ENCODE assay signal across 24 cellular contexts in the genomic region with DNA sequence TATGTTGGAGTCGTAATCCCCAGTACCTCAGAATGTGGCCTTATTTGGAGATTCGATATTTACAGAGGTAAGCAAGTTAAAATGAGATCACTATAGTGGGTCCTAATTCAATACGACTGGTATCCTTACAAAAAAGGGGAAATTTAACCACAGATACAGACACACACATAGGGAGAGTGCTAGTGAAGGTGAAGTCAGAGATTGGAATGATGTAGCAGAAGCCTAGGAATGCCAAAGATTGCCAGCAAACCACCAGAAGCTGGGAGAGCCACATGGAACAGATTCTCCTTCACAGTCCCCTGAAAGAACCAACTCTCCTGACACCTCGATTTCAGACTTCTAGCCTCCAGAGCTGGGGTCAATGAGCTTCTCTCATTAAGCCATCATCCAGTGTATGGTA. TPM values are rescaled to one million over a fixed set of nuclear protein-coding genes. Genes with fewer than 3 reads are reported as not detected.
DNase-seq lines count a peak whose midpoint lies in the region; ATAC-seq and TF ChIP-seq lines count a peak whose summit lies in the region.
"Had no signal": no experiment of that assay in that cellular context is flagged by ENCODE, and none has a peak within 500 bp of the region (broad histone marks: within the 10 kb centered on the region; RNA-seq: fewer than 3 reads in every experiment).

No MANE protein-coding gene starts in this region.

- no peak overlapping the region for H3K4me2 ChIP-seq in mesendoderm (ENCODE audit: low read length)

- no peak overlapping the region for H2BK5ac ChIP-seq in mesendoderm (ENCODE audit: low read length)

- H3K27ac ChIP-seq in mesendoderm (ENCODE audit: low read depth, low read length), result no peak overlapping the region
- H3K27ac ChIP-seq: suprapubic skin, vagina had no signal

- H3K23ac ChIP-seq in mesendoderm (ENCODE audit: low read length), result no peak overlapping the region

- no peaks in the 10 kb centered on the region for H3K27me3 ChIP-seq in mesendoderm (ENCODE audit: insufficient read depth, low read length, poor library complexity)
- H3K27me3 ChIP-seq: suprapubic skin, vagina had no signal

- no peak overlapping the region for H4K8ac ChIP-seq in mesendoderm (ENCODE audit: low read depth, low read length)

- DNase-seq in AG10803 (ENCODE audit: low read depth) (peak; percentile 91), NCI-H226 (peak; percentile 68), cardiac fibroblast (ENCODE audit: low read depth in 2 of 2) (peak; percentile 24 to 38), mesendoderm (peak; percentile 54), NCI-H2029 treated with DMSO at 0.1 percent for 48 hours (lab: John Stamatoyannopoulos, UW) (no peak), COLO668 (lab: John Stamatoyannopoulos, UW; ENCODE audit: unreplicated experiment) (no peak)
- no peak for DNase-seq in activated CD8-positive, alpha-beta T cell treated with anti-CD3 and anti-CD28 coated beads for 36 hours
- DNase-seq: activated CD4-positive, alpha-beta T cell treated with anti-CD3 and anti-CD28 coated beads, Interleukin-2, amount 50 U/mL, for 1 hour; activated CD8-positive, alpha-beta memory T cell treated with anti-CD3 and anti-CD28 coated beads, Interleukin-2, amount 50 U/mL, for 48 hours; activated effector memory CD4-positive, alpha-beta T cell treated with anti-CD3 and anti-CD28 coated beads, Interleukin-2, amount 50 U/mL, for 16 hours; amygdala; cerebellar nuclear complex; DND-41; effector CD4-positive, alpha-beta T cell; hypothalamus; Karpas-422; NCI-H1105; NCI-H510A treated with DMSO at 0.1 percent for 48 hours; stimulated activated CD8-positive, alpha-beta memory T cell treated with anti-CD3 and anti-CD28 coated beads, Interleukin-4, amount 100 ng/mL, for 48 hours; T-helper 1 cell had no signal

- no peaks in the 10 kb centered on the region for H3K36me3 ChIP-seq in mesendoderm (ENCODE audit: control insufficient read depth, insufficient read depth, low read length)
- H3K36me3 ChIP-seq: suprapubic skin, vagina had no signal

- H3K27ac Mint-ChIP-seq in activated CD8-positive, alpha-beta T cell treated with anti-CD3 and anti-CD28 coated beads for 36 hours, result no peak overlapping the region
- H3K27ac Mint-ChIP-seq: nephron had no signal

- H3K4ac ChIP-seq in mesendoderm (ENCODE audit: low read depth, low read length), result no peak overlapping the region

- ATAC-seq in HG03045 (IDR thresholded peaks at IDR 0.05; ENCODE audit: unreplicated experiment), result no peak
- no peak for ATAC-seq in activated CD8-positive, alpha-beta T cell treated with anti-CD3 and anti-CD28 coated beads for 36 hours

- intact Hi-C loops in activated CD8-positive, alpha-beta T cell treated with anti-CD3 and anti-CD28 coated beads for 36 hours (cut with micrococcal nuclease), result loop anchor here (10.0 kb wide), 1 partner anchor 77 kb away; no protein-coding TSS in a partner anchor

- H3K4me1 ChIP-seq in mesendoderm (ENCODE audit: control insufficient read depth, low read depth, low read length), result no peaks in the 10 kb centered on the region

- H3K4me3 Mint-ChIP-seq in activated CD8-positive, alpha-beta T cell treated with anti-CD3 and anti-CD28 coated beads for 36 hours, result no peak overlapping the region
- H3K4me3 Mint-ChIP-seq: nephron had no signal

- H3K79me1 ChIP-seq in mesendoderm (ENCODE audit: low read length), result no peaks in the 10 kb centered on the region

- H2AK5ac ChIP-seq in mesendoderm (ENCODE audit: low read length), result no peak overlapping the region

- no peak overlapping the region for H4K5ac ChIP-seq in mesendoderm (ENCODE audit: low read length)

- CTCF ChIA-PET in activated CD8-positive, alpha-beta T cell treated with anti-CD3 and anti-CD28 coated beads for 36 hours (lab: Charles Lee), result interaction anchor here (1.4 kb wide), 1 partner anchor 31 kb away, joined by 3 read pairs; no protein-coding TSS in a partner anchor

- no peaks in the 10 kb centered on the region for H3K27me3 Mint-ChIP-seq in activated CD8-positive, alpha-beta T cell treated with anti-CD3 and anti-CD28 coated beads for 36 hours

- H3K18ac ChIP-seq in mesendoderm (ENCODE audit: low read length), result no peak overlapping the region

- POLR2A ChIA-PET in activated CD8-positive, alpha-beta T cell treated with anti-CD3 and anti-CD28 coated beads for 36 hours (lab: Charles Lee), result interaction anchor here (0.9 to 1.0 kb wide), 2 partner anchors 15 to 18 kb away, joined by 3 read pairs; a partner anchor contains a TSS

- H3K9me3 Mint-ChIP-seq in activated CD8-positive, alpha-beta T cell treated with anti-CD3 and anti-CD28 coated beads for 36 hours, result no peaks in the 10 kb centered on the region
- H3K9me3 Mint-ChIP-seq: nephron had no signal

- no CpG with 5 or more reads among the region's 4 CpGs for WGBS in mesendoderm (ENCODE audit: extremely low coverage, insufficient coverage, low lambda C conversion rate)

- H3K4me3 ChIP-seq in AG10803 (ENCODE audit: low read length) (no peak overlapping the region), cardiac fibroblast (replicated peaks in 1 of 2; ENCODE audit: low read depth in 2 of 2, low read length in 2 of 2) (no peak overlapping the region), mesendoderm (ENCODE audit: low read length) (no peak overlapping the region)
- H3K4me3 ChIP-seq: suprapubic skin, vagina had no signal

- no peaks in the 10 kb centered on the region for H3K79me2 ChIP-seq in mesendoderm (ENCODE audit: control insufficient read depth, insufficient read depth, low read length)

- H2BK120ac ChIP-seq in mesendoderm (ENCODE audit: low read depth, low read length), result no peak overlapping the region

- no peak overlapping the region for H3K9ac ChIP-seq in mesendoderm (ENCODE audit: low read length)

- H3K36me3 Mint-ChIP-seq in activated CD8-positive, alpha-beta T cell treated with anti-CD3 and anti-CD28 coated beads for 36 hours (ENCODE audit: low read depth), result peaks cover 8% of the 10 kb centered on the region

- H2BK15ac ChIP-seq in mesendoderm (replicated peaks; ENCODE audit: low read depth), result no peak overlapping the region

- TF ChIP-seq CTCF in AG10803 (conservative IDR thresholded peaks at IDR 0.05; ENCODE audit: low read length), result no peak
- TF ChIP-seq CTCF in cardiac fibroblast (IDR thresholded peaks at IDR 0.05; ENCODE audit: low read depth, low read length), result no peak
- no peak for TF ChIP-seq CTCF in activated CD8-positive, alpha-beta T cell treated with anti-CD3 and anti-CD28 coated beads for 36 hours (IDR thresholded peaks at IDR 0.05)

- H3K4me1 Mint-ChIP-seq in activated CD8-positive, alpha-beta T cell treated with anti-CD3 and anti-CD28 coated beads for 36 hours (ENCODE audit: low read depth), result peaks cover 29% of the 10 kb centered on the region
- H3K4me1 Mint-ChIP-seq: nephron had no signal

- no peak overlapping the region for H3K56ac ChIP-seq in mesendoderm (ENCODE audit: low read length)

RNA-seq across cellular contexts. Expression of a gene that starts 17.7 kb away (rescaled TPM):
- 215 TPM for polyA plus RNA-seq in mesendoderm (2013, experiment 1 of 2)
- 213 TPM for polyA plus RNA-seq in mesendoderm (2013, experiment 2 of 2)
- 100 to 1,000 TPM; 442 to 449 TPM for total RNA-seq in activated CD8-positive, alpha-beta T cell treated with anti-CD3 and anti-CD28 coated beads for 36 hours

Comparison
In these comparisons a context has a peak if more than half of its experiments do, and no peak if none do; other contexts are left out.
1. DNase-seq: peak in AG10803 (single experiment), NCI-H226 (single experiment), cardiac fibroblast (2 of 2) and mesendoderm (single experiment); none in NCI-H2029 treated with DMSO at 0.1 percent for 48 hours (single experiment), activated CD8-positive, alpha-beta T cell treated with anti-CD3 and anti-CD28 coated beads for 36 hours (single experiment) and COLO668 (single experiment).